ENCODE assay signal across 7 cellular contexts in genomic region chr1:203627819-203628184, GRCh38. TPM values are rescaled to one million over a fixed set of nuclear protein-coding genes. Genes with fewer than 3 reads are reported as not detected.
DNase-seq lines count a peak whose midpoint lies in the region; ATAC-seq, FAIRE-seq and TF ChIP-seq lines count a peak whose summit lies in the region.

No MANE protein-coding gene starts in this region.

- intact Hi-C loops in GM12878 (cut with micrococcal nuclease; ENCODE audit: unreplicated experiment): loop anchor here (2.0 to 5.0 kb wide), 2 partner anchors 75 to 126 kb away; no protein-coding TSS in a partner anchor

- H3K9ac ChIP-seq in GM12878 (ENCODE audit: control insufficient read depth, insufficient read depth, low read length) (no peak overlapping the region), keratinocyte (ENCODE audit: control insufficient read depth, extremely low read depth, insufficient read depth, low read length) (peak overlapping the region; percentile 89)

- no peaks in the 10 kb centered on the region for H3K36me3 ChIP-seq in GM06990 (ENCODE audit: control insufficient read depth, insufficient read depth, low read length)
- H3K36me3 ChIP-seq in GM12878 (ENCODE audit: control insufficient read depth in 2 of 2, insufficient read depth in 2 of 2, low read length in 1 of 2): no peaks in the 10 kb centered on the region
- peaks cover 0 to 1% of the 10 kb centered on the region in 2 experiments for H3K36me3 ChIP-seq in keratinocyte (ENCODE audit: control insufficient read depth in 2 of 2, extremely low read depth in 1 of 2, insufficient read depth in 2 of 2, low read length in 2 of 2)

- CTCF ChIA-PET in GM12878 (lab: Yijun Ruan, JAX): interaction anchor here (1.1 to 5.1 kb wide), 3 partner anchors 16 to 73 kb away, joined by 3 to 143 read pairs (median 3); no protein-coding TSS in a partner anchor

- dilution Hi-C loops in keratinocyte (cut with MboI; ENCODE audit: extremely low pct_ligation_motif_present, low sequenced_read_pairs): no loop called here

- H4K20me1 ChIP-seq in GM12878 (ENCODE audit: control insufficient read depth, insufficient read depth): no peaks in the 10 kb centered on the region
- no peaks in the 10 kb centered on the region for H4K20me1 ChIP-seq in keratinocyte (ENCODE audit: control insufficient read depth, extremely low read depth, insufficient read depth, low read length)

- TF ChIP-seq CTCF in GM06990 (IDR thresholded peaks at IDR 0.05; ENCODE audit: insufficient read depth, low read length, poor library complexity, severe bottlenecking) (no peak), GM12878 (IDR thresholded peaks at IDR 0.05 in 2 of 3, conservative IDR thresholded peaks at IDR 0.05 in 1 of 3; ENCODE audit: control insufficient read depth in 2 of 3, extremely low read depth in 1 of 3, insufficient read depth in 1 of 3, low read depth in 3 of 3, low read length in 3 of 3) (no peak), keratinocyte (optimal IDR thresholded peaks at IDR 0.05 in 1 of 3, IDR thresholded peaks at IDR 0.05 in 1 of 3, conservative IDR thresholded peaks at IDR 0.05 in 1 of 3; ENCODE audit: extremely low read depth in 1 of 3, insufficient read depth in 2 of 3, low read length in 3 of 3) (no peak)

- 0% methylated on average over 9 of the region's 9 CpGs for WGBS in GM12878 (ENCODE audit: insufficient coverage, insufficient replicate concordance, low lambda C conversion rate, missing lambda C conversion rate)

- no TSS peak for BruUV-seq in GM12878 (replicated peaks; lab: Mats Ljungman, UMichigan)

- H3K79me2 ChIP-seq in GM12878 (ENCODE audit: control insufficient read depth, insufficient read depth, low read length) (no peaks in the 10 kb centered on the region), keratinocyte (ENCODE audit: control insufficient read depth, insufficient read depth, low read length) (peaks cover 53% of the 10 kb centered on the region)

- SMC1A ChIA-PET in GM12878 (lab: Charles Lee; ENCODE audit: uncharacterized antibody, unreplicated experiment): interaction anchor here (0.7 to 4.4 kb wide), 6 partner anchors 13 to 123 kb away, joined by 3 to 84 read pairs (median 20); no protein-coding TSS in a partner anchor

- POLR2A ChIA-PET in GM12878 (lab: Charles Lee): interaction anchor here (1.0 kb wide), 1 partner anchor 14 kb away, joined by 4 read pairs; no protein-coding TSS in a partner anchor

- TF ChIP-seq RAD21 in GM12878 (IDR thresholded peaks at IDR 0.05; ENCODE audit: insufficient read depth, low read depth, low read length): no peak

- no peak for TF ChIP-seq POLR2A in GM12878 (IDR thresholded peaks at IDR 0.05; ENCODE audit: low read depth, low read length)

- H3K36me3 Mint-ChIP-seq in stimulated activated memory B cell treated with anti-CD40 and anti-IgM and Interleukin-4, amounts not matched to agents 10 μg/mL and 1 μg/mL and 100 μg/mL, for 72 hours: no peaks in the 10 kb centered on the region

- H2AFZ ChIP-seq in GM12878 (ENCODE audit: control insufficient read depth, low read depth, low read length) (no peak overlapping the region), keratinocyte (ENCODE audit: control insufficient read depth, low read length) (peak overlapping the region; percentile 24)

- H3K27ac Mint-ChIP-seq in stimulated activated memory B cell treated with anti-CD40 and anti-IgM and Interleukin-4, amounts not matched to agents 10 μg/mL and 1 μg/mL and 100 μg/mL, for 72 hours: peak overlapping the region; percentile 93

- H3K4me2 ChIP-seq in GM12878 (ENCODE audit: control insufficient read depth, insufficient read depth): peak overlapping the region; percentile 58; the same call in 1 of the 2 replicates
- H3K4me2 ChIP-seq in keratinocyte (ENCODE audit: control insufficient read depth, extremely low read depth, insufficient read depth, low read depth, low read length): peak overlapping the region; percentile 77

- DNase-seq in GM06990 (ENCODE audit: extremely low read depth, insufficient read length) (no peak), NCI-H69 (lab: John Stamatoyannopoulos, UW) (peak; percentile 74), GM12878 (ENCODE audit: low read depth, low spot score) (no peak), keratinocyte (ENCODE audit: low read depth, low spot score) (no peak)

- H3K27me3 Mint-ChIP-seq in stimulated activated memory B cell treated with anti-CD40 and anti-IgM and Interleukin-4, amounts not matched to agents 10 μg/mL and 1 μg/mL and 100 μg/mL, for 72 hours: no peaks in the 10 kb centered on the region

- peaks cover 6% of the 10 kb centered on the region for H3K9me1 ChIP-seq in keratinocyte (ENCODE audit: control insufficient read depth, extremely low read depth, insufficient read depth, low read length)

- in situ Hi-C loops in GM12878 (cut with MboI): no loop called here

- FAIRE-seq in GM12878 (lab: Jason Lieb, UNC): no peak
- no peak for FAIRE-seq in keratinocyte (lab: Jason Lieb, UNC)

- TF ChIP-seq EP300 in GM12878 (IDR thresholded peaks at IDR 0.05; ENCODE audit: borderline replicate concordance in 1 of 2, control insufficient read depth in 1 of 2, low read depth in 2 of 2, low read length in 2 of 2): no peak

- H3K27me3 ChIP-seq in GM06990 (replicated peaks; ENCODE audit: control insufficient read depth, insufficient read depth, low read length): no peaks in the 10 kb centered on the region
- peaks cover 3 to 14% of the 10 kb centered on the region in 2 experiments for H3K27me3 ChIP-seq in GM12878 (replicated peaks in 1 of 2; ENCODE audit: control insufficient read depth in 2 of 2, insufficient read depth in 2 of 2, low read length in 1 of 2)
- no peaks in the 10 kb centered on the region for H3K27me3 ChIP-seq in keratinocyte (ENCODE audit: control insufficient read depth, extremely low read depth, insufficient read depth, low read length)

- no peak for ATAC-seq in GM12878
- no peak for ATAC-seq in stimulated activated memory B cell treated with anti-CD40 and anti-IgM and Interleukin-4, amounts not matched to agents 10 μg/mL and 1 μg/mL and 100 μg/mL, for 72 hours
- no peak for ATAC-seq in GM18907 (IDR thresholded peaks at IDR 0.05; ENCODE audit: unreplicated experiment)
- no peak for ATAC-seq in GM18861 (IDR thresholded peaks at IDR 0.05; ENCODE audit: unreplicated experiment)

- peaks cover 28% of the 10 kb centered on the region for H3K4me1 ChIP-seq in GM12878 (ENCODE audit: control insufficient read depth, insufficient read depth, low read length)
- H3K4me1 ChIP-seq in keratinocyte (ENCODE audit: control insufficient read depth, extremely low read depth, insufficient read depth, low read length): peaks cover 42% of the 10 kb centered on the region

- no peaks in the 10 kb centered on the region for H3K9me3 Mint-ChIP-seq in stimulated activated memory B cell treated with anti-CD40 and anti-IgM and Interleukin-4, amounts not matched to agents 10 μg/mL and 1 μg/mL and 100 μg/mL, for 72 hours

- H3K27ac ChIP-seq in GM12878 (ENCODE audit: control insufficient read depth, insufficient read depth) (no peak overlapping the region), keratinocyte (ENCODE audit: control insufficient read depth, insufficient read depth, low read length) (peak overlapping the region; percentile 88)

- H3K4me3 Mint-ChIP-seq in stimulated activated memory B cell treated with anti-CD40 and anti-IgM and Interleukin-4, amounts not matched to agents 10 μg/mL and 1 μg/mL and 100 μg/mL, for 72 hours: peak overlapping the region; percentile 86

- H3K4me3 ChIP-seq in GM06990 (replicated peaks; ENCODE audit: low read depth, low read length): peak overlapping the region; percentile 56; the same call in 1 of the 2 replicates
- H3K4me3 ChIP-seq in GM12878: no peak overlapping the region; the same call in 1 of the 2 replicates
- peak overlapping the region; percentile 75 to 99 (median 97) for H3K4me3 ChIP-seq in keratinocyte (ENCODE audit: control insufficient read depth in 2 of 3, extremely low read depth in 1 of 3, insufficient read depth in 2 of 3, low read depth in 1 of 3, low read length in 3 of 3)

- RAD21 ChIA-PET in GM12878 (lab: Charles Lee; ENCODE audit: unreplicated experiment): interaction anchor here (3.0 to 3.3 kb wide), 2 partner anchors 23 to 74 kb away, joined by 22 to 81 read pairs; no protein-coding TSS in a partner anchor

- peaks cover 61% of the 10 kb centered on the region for H3K4me1 Mint-ChIP-seq in stimulated activated memory B cell treated with anti-CD40 and anti-IgM and Interleukin-4, amounts not matched to agents 10 μg/mL and 1 μg/mL and 100 μg/mL, for 72 hours

- no peaks in the 10 kb centered on the region for H3K9me3 ChIP-seq in GM12878 (replicated peaks; ENCODE audit: control insufficient read depth, insufficient read depth, low read length)
- H3K9me3 ChIP-seq in keratinocyte (ENCODE audit: control insufficient read depth, low read depth, low read length): no peaks in the 10 kb centered on the region

TF ChIP-seq in GM12878, 131 proteins besides CTCF, POLR2A, EP300 and RAD21:
- TF ChIP-seq STAT3 (IDR thresholded peaks at IDR 0.05; ENCODE audit: low read depth, low read length): no peak
- no peak for TF ChIP-seq PAX5 (IDR thresholded peaks at IDR 0.05; ENCODE audit: borderline replicate concordance, low read depth, low read length)

RNA-seq across cellular contexts. Expression of gene ATP2B4, which starts 1.2 kb away (rescaled TPM):
- 50.4 and 52.6 TPM in 2 replicates for total RNA-seq in GM12878 (2013; cell fraction: nucleolus; rRNA removed)
- total RNA-seq in GM12878 (2014; rRNA removed): 4.6 and 5.5 TPM in 2 replicates
- total RNA-seq in GM12878 (2014; rRNA removed; fragmentation: Illumina TruSeq; extraction: Trizol): 5.5 and 5.7 TPM in 2 replicates
- total RNA-seq in GM12878 (2021): 7.1 and 7.6 TPM in 2 replicates
- 0.76 TPM for polyA plus RNA-seq in GM12878 (2011; ENCODE audit: low read depth)
- 2.5 and 3.0 TPM in 2 replicates for polyA plus RNA-seq in GM12878 (2011; rRNA removed)
- 1.9 and 2.3 TPM in 2 replicates for polyA plus RNA-seq in GM12878 (2011; cell fraction: cytosol; rRNA removed)
- polyA plus RNA-seq in GM12878 (2011; cell fraction: nucleus; rRNA removed): 3.5 and 3.7 TPM in 2 replicates
- 1.2 and 1.6 TPM in 2 replicates for polyA plus RNA-seq in GM12878 (2012)
- polyA plus RNA-seq in GM12878 (2014; fragmentation: Illumina TruSeq; extraction: Trizol): 8.4 and 10.0 TPM in 2 replicates
- 1 to 10 TPM; 2.3 to 2.6 TPM for polyA plus RNA-seq in GM12878 (2014; fragmentation: Nextera tagmentation; extraction: Ambion mirVana)
- 5.5 and 6.3 TPM in 2 replicates for polyA plus RNA-seq in GM12878 (2014; rRNA removed)
- polyA plus RNA-seq in GM12878 (2016; fragmentation: Nextera tagmentation; extraction: Ambion mirVana): 1 to 10 TPM; 2.0 to 2.5 TPM
- 6.0 and 9.1 TPM in 2 replicates for polyA minus RNA-seq in GM12878 (2011; rRNA and poly(A)+ RNA removed)
- 2.7 and 5.5 TPM in 2 replicates for polyA minus RNA-seq in GM12878 (2011; cell fraction: cytosol; rRNA and poly(A)+ RNA removed)
- polyA minus RNA-seq in GM12878 (2011; cell fraction: nucleus; rRNA and poly(A)+ RNA removed): 1.3 and 3.3 TPM in 2 replicates
- 76.9 to 112 TPM (median 84.8 TPM) in 3 replicates for polyA plus RNA-seq in keratinocyte
- polyA plus RNA-seq in keratinocyte (2011; ENCODE audit: low read depth): 27.7 TPM
- polyA plus RNA-seq in keratinocyte (2011; cell fraction: cytosol; rRNA removed): 26.3 and 45.0 TPM in 2 replicates
- 201 and 208 TPM in 2 replicates for polyA plus RNA-seq in keratinocyte (2011; cell fraction: nucleus; rRNA removed)
- 61.6 and 86.8 TPM in 2 replicates for polyA plus RNA-seq in keratinocyte (2012; ENCODE audit: low replicate concordance)
- 144 to 335 TPM (median 224 TPM) in 3 replicates for polyA minus RNA-seq in keratinocyte
- polyA minus RNA-seq in keratinocyte (2011; cell fraction: cytosol; rRNA and poly(A)+ RNA removed): 83.3 TPM
- polyA minus RNA-seq in keratinocyte (2011; cell fraction: nucleus; rRNA and poly(A)+ RNA removed): 266 and 461 TPM in 2 replicates
